ENCODE assay signal across 24 cellular contexts in the genomic region with DNA sequence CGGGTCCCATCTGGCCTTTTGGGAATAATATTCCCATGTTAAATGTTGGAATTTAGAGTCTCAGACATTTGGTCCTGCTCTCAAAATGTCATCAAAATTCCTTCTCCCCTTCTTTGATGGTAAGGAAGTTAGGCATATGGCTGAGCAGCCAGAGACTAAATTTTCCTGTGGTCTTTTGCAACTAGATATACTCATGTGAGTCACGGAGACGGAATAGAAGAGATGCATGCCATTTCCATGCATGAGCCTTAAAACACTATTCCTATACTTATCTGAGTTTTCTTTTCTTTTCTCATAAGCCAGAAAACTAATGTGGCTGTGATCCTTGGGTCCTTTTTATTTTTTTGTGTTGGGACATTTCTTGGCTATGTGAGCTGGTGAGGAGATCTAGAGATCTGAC.
"Had no signal": no experiment of that assay in that cellular context is flagged by ENCODE, and none has a peak within 500 bp of the region (broad histone marks: within the 10 kb centered on the region; RNA-seq: fewer than 3 reads in every experiment).

No MANE protein-coding gene starts in this region.

- H3K4me3 ChIP-seq: colonic mucosa, coronary artery, dorsolateral prefrontal cortex, esophagus muscularis mucosa, esophagus squamous epithelium, gastrocnemius medialis, gastroesophageal sphincter, heart left ventricle, heart right ventricle had no signal

- ATAC-seq: effector memory CD8-positive, alpha-beta T cell; esophagus mucosa; foreskin keratinocyte; gastrocnemius medialis; gastroesophageal sphincter; heart left ventricle; heart right ventricle had no signal

- H3K36me3 ChIP-seq: colonic mucosa, esophagus muscularis mucosa, esophagus squamous epithelium, gastrocnemius medialis, gastroesophageal sphincter, heart left ventricle, heart right ventricle had no signal

- DNase-seq: colonic mucosa; cortex of kidney; dermis blood vessel endothelial cell; dorsolateral prefrontal cortex; effector CD4-positive, alpha-beta T cell; effector CD8-positive, alpha-beta T cell; effector memory CD4-positive, alpha-beta T cell; effector memory CD8-positive, alpha-beta T cell; endodermal cell; erythroblast; esophagus squamous epithelium; foreskin fibroblast; foreskin keratinocyte; foreskin melanocyte; glutamatergic neuron; head of caudate nucleus; heart left ventricle; heart right ventricle had no signal

- H3K27me3 ChIP-seq: colonic mucosa, esophagus muscularis mucosa, foreskin keratinocyte, gastrocnemius medialis, gastroesophageal sphincter had no signal

- H3K9me3 ChIP-seq: colonic mucosa, esophagus muscularis mucosa, esophagus squamous epithelium, gastrocnemius medialis, gastroesophageal sphincter, heart left ventricle, heart right ventricle had no signal

- H3K4me1 ChIP-seq: colonic mucosa, esophagus muscularis mucosa, esophagus squamous epithelium, foreskin keratinocyte, gastrocnemius medialis, gastroesophageal sphincter, heart left ventricle, heart right ventricle had no signal

- H3K27ac ChIP-seq: colonic mucosa, coronary artery, dorsolateral prefrontal cortex, epithelial cell of prostate, esophagus muscularis mucosa, esophagus squamous epithelium, foreskin keratinocyte, gastrocnemius medialis, gastroesophageal sphincter, heart left ventricle, heart right ventricle had no signal
